14 cellular contexts compared by ENCODE assay signal in genomic region chr10:102397222-102398171, GRCh38. TPM values are rescaled to one million over a fixed set of nuclear protein-coding genes. Genes with fewer than 3 reads are reported as not detected.
A peak's percentile ranks its signal among the peaks of the same experiment; 100 is the strongest.
DNase-seq lines count a peak whose midpoint lies in the region; ATAC-seq and TF ChIP-seq lines count a peak whose summit lies in the region.
"Had no signal": no experiment of that assay in that cellular context is flagged by ENCODE, and none has a peak within 500 bp of the region (broad histone marks: within the 10 kb centered on the region; RNA-seq: fewer than 3 reads in every experiment).

No MANE protein-coding gene starts in this region.

- H3K27me3 Mint-ChIP-seq in CD8-positive, alpha-beta T cell (ENCODE audit: low read depth): no peaks in the 10 kb centered on the region
- no peaks in the 10 kb centered on the region for H3K27me3 Mint-ChIP-seq in activated naive CD8-positive, alpha-beta T cell treated with anti-CD3 and anti-CD28 coated beads, Interleukin-2, amount 10 ng/mL, durations not matched to agents 7 days and 5 days

- H2BK5ac ChIP-seq in neuronal stem cell (ENCODE audit: low read length): no peak overlapping the region

- H2AFZ ChIP-seq in neuronal stem cell (ENCODE audit: low read length): no peak overlapping the region

- H2BK120ac ChIP-seq in neuronal stem cell (ENCODE audit: low read depth, low read length): no peak overlapping the region

- peak overlapping the region; percentile 13 for H3K9ac ChIP-seq in neuronal stem cell (ENCODE audit: low read depth, low read length, poor library complexity)

- H3K4me2 ChIP-seq in neuronal stem cell (ENCODE audit: insufficient read depth, low read length, poor library complexity, severe bottlenecking): no peak overlapping the region

- H4K8ac ChIP-seq in neuronal stem cell (ENCODE audit: low read depth, low read length): no peak overlapping the region

- intact Hi-C loops in CD8-positive, alpha-beta T cell (cut with DNase I, micrococcal nuclease): loop anchor here in 1 of 2 experiments (10.0 kb wide), 1 partner anchor 247 kb away; the partner anchor contains the start of gene TRIM8

- peak overlapping the region; percentile 47 for H2BK15ac ChIP-seq in neuronal stem cell (ENCODE audit: low read length)

- ATAC-seq in CD8-positive, alpha-beta T cell: no peak
- ATAC-seq in activated naive CD8-positive, alpha-beta T cell treated with anti-CD3 and anti-CD28 coated beads, Interleukin-2, amount 10 ng/mL, durations not matched to agents 7 days and 5 days (ENCODE audit: low read depth): no peak
- ATAC-seq in GM19467 (IDR thresholded peaks at IDR 0.05; ENCODE audit: unreplicated experiment): no peak

- H3K4ac ChIP-seq in neuronal stem cell (ENCODE audit: low read length): no peak overlapping the region

- peaks cover 57% of the 10 kb centered on the region for H3K36me3 Mint-ChIP-seq in CD8-positive, alpha-beta T cell
- H3K36me3 Mint-ChIP-seq in activated naive CD8-positive, alpha-beta T cell treated with anti-CD3 and anti-CD28 coated beads, Interleukin-2, amount 10 ng/mL, durations not matched to agents 7 days and 5 days: peaks cover 6% of the 10 kb centered on the region

- peak overlapping the region; percentile 51 for H2AK5ac ChIP-seq in neuronal stem cell (ENCODE audit: low read depth, low read length)

- H3K9me3 Mint-ChIP-seq in CD8-positive, alpha-beta T cell: no peaks in the 10 kb centered on the region
- no peaks in the 10 kb centered on the region for H3K9me3 Mint-ChIP-seq in activated naive CD8-positive, alpha-beta T cell treated with anti-CD3 and anti-CD28 coated beads, Interleukin-2, amount 10 ng/mL, durations not matched to agents 7 days and 5 days

- no peak overlapping the region for H3K14ac ChIP-seq in neuronal stem cell (ENCODE audit: low read length)

- H2BK12ac ChIP-seq in neuronal stem cell (ENCODE audit: low read length): no peak overlapping the region

- TF ChIP-seq CTCF in CD8-positive, alpha-beta T cell (IDR thresholded peaks at IDR 0.05): no peak

- POLR2A ChIA-PET in CD8-positive, alpha-beta T cell (lab: Charles Lee): interaction anchor here (0.6 to 1.7 kb wide), 3 partner anchors 35 to 266 kb away, joined by 3 read pairs; partner anchors contain the start of gene CUEDC2
- POLR2A ChIA-PET in activated naive CD8-positive, alpha-beta T cell treated with anti-CD3 and anti-CD28 coated beads, Interleukin-2, amount 10 ng/mL, durations not matched to agents 7 days and 5 days (lab: Charles Lee): interaction anchor here (0.6 to 5.0 kb wide), 4 partner anchors 12 to 793 kb away, joined by 3 to 30 read pairs (median 4); partner anchors contain the start of genes CUEDC2 and SUFU

- peaks cover 22% of the 10 kb centered on the region for H3K36me3 ChIP-seq in CD8-positive, alpha-beta T cell (ENCODE audit: insufficient read depth, low read length)
- peaks cover 1% of the 10 kb centered on the region; the same call in 1 of the 2 replicates for H3K36me3 ChIP-seq in H7 (replicated peaks; ENCODE audit: control insufficient read depth, insufficient read depth, low read length)
- peaks cover 0 to 45% of the 10 kb centered on the region in 2 donors for H3K36me3 ChIP-seq in neuronal stem cell (replicated peaks in 1 of 2; ENCODE audit: control insufficient read depth in 2 of 2, insufficient read depth in 2 of 2, low read length in 2 of 2)

- no peak overlapping the region for H3K18ac ChIP-seq in neuronal stem cell (ENCODE audit: low read length)

- peaks cover 35% of the 10 kb centered on the region for H3K4me1 ChIP-seq in CD8-positive, alpha-beta T cell (ENCODE audit: insufficient read depth, low read length)
- H3K4me1 ChIP-seq in neuronal stem cell (ENCODE audit: control insufficient read depth in 2 of 2, insufficient read depth in 1 of 2, low read depth in 1 of 2, low read length in 2 of 2): peaks cover 11 to 19% of the 10 kb centered on the region in 2 donors

- no peak overlapping the region for H3K4me3 ChIP-seq in CD8-positive, alpha-beta T cell (ENCODE audit: low read depth, low read length)
- no peak overlapping the region for H3K4me3 ChIP-seq in H7 (ENCODE audit: insufficient read depth, low read depth, low read length)
- H3K4me3 ChIP-seq in neuronal stem cell (ENCODE audit: low read length in 2 of 2): peak overlapping the region in 1 of 2 donors; percentile 54

- H3K9me3 ChIP-seq in CD8-positive, alpha-beta T cell (ENCODE audit: low read length): no peaks in the 10 kb centered on the region
- no peaks in the 10 kb centered on the region for H3K9me3 ChIP-seq in neuronal stem cell (replicated peaks in 1 of 2; ENCODE audit: control insufficient read depth in 2 of 2, insufficient read depth in 1 of 2, low read depth in 1 of 2, low read length in 2 of 2)
- H3K9me3 ChIP-seq: ascending aorta had no signal

- H3K79me1 ChIP-seq in neuronal stem cell (ENCODE audit: low read depth, low read length): peaks cover 1% of the 10 kb centered on the region

- H3K4me3 Mint-ChIP-seq in CD8-positive, alpha-beta T cell: peak overlapping the region; percentile 90
- H3K4me3 Mint-ChIP-seq in activated naive CD8-positive, alpha-beta T cell treated with anti-CD3 and anti-CD28 coated beads, Interleukin-2, amount 10 ng/mL, durations not matched to agents 7 days and 5 days: peak overlapping the region; percentile 90

- H3K27me3 ChIP-seq in CD8-positive, alpha-beta T cell (ENCODE audit: insufficient read depth, low read length): no peaks in the 10 kb centered on the region
- H3K27me3 ChIP-seq in H7 (ENCODE audit: control insufficient read depth, insufficient read depth, low read length) (peaks cover 11% of the 10 kb centered on the region), neuronal stem cell (ENCODE audit: control insufficient read depth in 3 of 3, insufficient read depth in 3 of 3, low read depth in 1 of 3, low read length in 3 of 3) (peaks cover 0 to 21% (median 7%) of the 10 kb centered on the region in 3 experiments)
- H3K27me3 ChIP-seq: ascending aorta had no signal

- peaks cover 47% of the 10 kb centered on the region for H3K4me1 Mint-ChIP-seq in CD8-positive, alpha-beta T cell (ENCODE audit: low read depth)
- peaks cover 25% of the 10 kb centered on the region for H3K4me1 Mint-ChIP-seq in activated naive CD8-positive, alpha-beta T cell treated with anti-CD3 and anti-CD28 coated beads, Interleukin-2, amount 10 ng/mL, durations not matched to agents 7 days and 5 days

- no CpG with 5 or more reads among the region's 14 CpGs for WGBS in neuronal stem cell (ENCODE audit: extremely low coverage in 2 of 2, insufficient read length in 2 of 2, insufficient replicate concordance in 1 of 2), 2 donors

- no peak overlapping the region for H4K91ac ChIP-seq in neuronal stem cell (ENCODE audit: low read depth, low read length, poor library complexity)

- H3K23ac ChIP-seq in neuronal stem cell (ENCODE audit: low read depth, low read length, poor library complexity): peak overlapping the region; percentile 43

- CTCF ChIA-PET in CD8-positive, alpha-beta T cell (lab: Charles Lee): interaction anchor here (0.9 to 5.5 kb wide), 9 partner anchors 9 to 167 kb away, joined by 3 to 100 read pairs (median 4); partner anchors contain the start of gene FBXL15

- H3K27ac ChIP-seq in CD8-positive, alpha-beta T cell (ENCODE audit: low read depth, low read length): no peak overlapping the region
- no peak overlapping the region for H3K27ac ChIP-seq in neuronal stem cell (replicated peaks; ENCODE audit: low read length)

- peak overlapping the region; percentile 98 for H3K27ac Mint-ChIP-seq in CD8-positive, alpha-beta T cell
- H3K27ac Mint-ChIP-seq in activated naive CD8-positive, alpha-beta T cell treated with anti-CD3 and anti-CD28 coated beads, Interleukin-2, amount 10 ng/mL, durations not matched to agents 7 days and 5 days: peak overlapping the region; percentile 96

- no peak for DNase-seq in CD8-positive, alpha-beta T cell
- DNase-seq in H7: peak; percentile 32
- DNase-seq in activated naive CD8-positive, alpha-beta T cell treated with anti-CD3 and anti-CD28 coated beads, Interleukin-2, amount 10 ng/mL, durations not matched to agents 7 days and 5 days: no peak
- DNase-seq in neuronal stem cell (ENCODE audit: low spot score): no peak
- DNase-seq in iPS-NIHi11 (ENCODE audit: low spot score): no peak
- DNase-seq in GM19238 (ENCODE audit: insufficient read length, low spot score): no peak
- DNase-seq in NK-92 (lab: John Stamatoyannopoulos, UW; ENCODE audit: unreplicated experiment): no peak
- DNase-seq: DMS79 treated with DMSO at 0.1 percent for 48 hours, hippocampal formation, NCI-H187 treated with DMSO at 0.1 percent for 48 hours had no signal

RNA-seq across cellular contexts. Expression of gene NFKB2, which starts 2.0 kb away (rescaled TPM):
- total RNA-seq in CD8-positive, alpha-beta T cell: 100 to 1,000 TPM; 369 to 398 TPM
- total RNA-seq in H7 (2014; rRNA removed; shearing (Covaris generic)): 25.3 and 25.6 TPM in 2 replicates
- total RNA-seq in activated naive CD8-positive, alpha-beta T cell treated with anti-CD3 and anti-CD28 coated beads, Interleukin-2, amount 10 ng/mL, durations not matched to agents 7 days and 5 days: 100 to 1,000 TPM; 103 to 104 TPM
- polyA plus RNA-seq in neuronal stem cell (2013, experiment 1 of 2): 7.6 TPM
- polyA plus RNA-seq in neuronal stem cell (2013, experiment 2 of 2): 8.2 TPM

RNA-seq across cellular contexts. Expression of gene PSD, which starts 21.1 kb away (rescaled TPM):
- 10 to 100 TPM; 16.7 to 18.2 TPM for total RNA-seq in CD8-positive, alpha-beta T cell
- 5.2 and 6.1 TPM in 2 replicates for total RNA-seq in H7 (2014; rRNA removed; shearing (Covaris generic))
- total RNA-seq in activated naive CD8-positive, alpha-beta T cell treated with anti-CD3 and anti-CD28 coated beads, Interleukin-2, amount 10 ng/mL, durations not matched to agents 7 days and 5 days: 1 to 10 TPM; 3.6 to 4.3 TPM
- 2.4 TPM for polyA plus RNA-seq in neuronal stem cell (2013, experiment 1 of 2)
- 1.9 TPM for polyA plus RNA-seq in neuronal stem cell (2013, experiment 2 of 2)
- total RNA-seq: ascending aorta had no signal

RNA-seq across cellular contexts. Expression of gene FBXL15, which starts 23.1 kb away (rescaled TPM):
- total RNA-seq in CD8-positive, alpha-beta T cell: 1 to 10 TPM; 7.0 to 7.9 TPM
- total RNA-seq in H7 (2014; rRNA removed; shearing (Covaris generic)): 23.0 and 29.8 TPM in 2 replicates
- total RNA-seq in activated naive CD8-positive, alpha-beta T cell treated with anti-CD3 and anti-CD28 coated beads, Interleukin-2, amount 10 ng/mL, durations not matched to agents 7 days and 5 days: 10 to 100 TPM; 11.7 to 16.3 TPM
- 4.7 TPM for polyA plus RNA-seq in neuronal stem cell (2013, experiment 1 of 2)
- 4.8 TPM for polyA plus RNA-seq in neuronal stem cell (2013, experiment 2 of 2)

RNA-seq across cellular contexts. Expression of gene CUEDC2, which starts 34.9 kb away (rescaled TPM):
- 10 to 100 TPM; 24.2 to 27.0 TPM for total RNA-seq in CD8-positive, alpha-beta T cell
- total RNA-seq in H7 (2014; rRNA removed; shearing (Covaris generic)): 51.3 and 64.7 TPM in 2 replicates
- total RNA-seq in activated naive CD8-positive, alpha-beta T cell treated with anti-CD3 and anti-CD28 coated beads, Interleukin-2, amount 10 ng/mL, durations not matched to agents 7 days and 5 days: 10 to 100 TPM; 68.6 to 70.3 TPM
- polyA plus RNA-seq in neuronal stem cell (2013, experiment 1 of 2): 114 TPM
- 113 TPM for polyA plus RNA-seq in neuronal stem cell (2013, experiment 2 of 2)

RNA-seq across cellular contexts. Expression of gene C10orf95, which starts 53.8 kb away (rescaled TPM):
- total RNA-seq in CD8-positive, alpha-beta T cell: under 1 TPM; 0.31 to 0.35 TPM
- 0.30 and 0.45 TPM in 2 replicates for total RNA-seq in H7 (2014; rRNA removed; shearing (Covaris generic))
- under 1 TPM; 0.28 to 0.54 TPM for total RNA-seq in activated naive CD8-positive, alpha-beta T cell treated with anti-CD3 and anti-CD28 coated beads, Interleukin-2, amount 10 ng/mL, durations not matched to agents 7 days and 5 days
- polyA plus RNA-seq in neuronal stem cell (2013, experiment 1 of 2): 0.10 TPM
- polyA plus RNA-seq in neuronal stem cell (2013, experiment 2 of 2): 0.18 TPM
- total RNA-seq: ascending aorta, endothelial cell of umbilical vein, lung microvascular endothelial cell had no signal
